Comparison of ENCODE assay signal across 22 cellular contexts in genomic region chr14:99043258-99043615, GRCh38.
"Had no signal": no experiment of that assay in that cellular context is flagged by ENCODE, and none has a peak within 500 bp of the region (broad histone marks: within the 10 kb centered on the region; RNA-seq: fewer than 3 reads in every experiment).

No MANE protein-coding gene starts in this region.

- FAIRE-seq: endometrium, endothelial cell of umbilical vein had no signal

- H3K9me3 ChIP-seq: ascending aorta, breast epithelium, esophagus squamous epithelium, gastroesophageal sphincter had no signal

- H3K27ac ChIP-seq: breast epithelium, cardiac muscle cell, epithelial cell of prostate, esophagus squamous epithelium, gastroesophageal sphincter had no signal

- H3K4me1 ChIP-seq: gastroesophageal sphincter had no signal

- H3K27me3 ChIP-seq: ascending aorta, breast epithelium, cardiac muscle cell, esophagus squamous epithelium, gastroesophageal sphincter had no signal

- H3K36me3 ChIP-seq: ascending aorta, breast epithelium, cardiac muscle cell, esophagus squamous epithelium, gastroesophageal sphincter had no signal

- DNase-seq: activated CD4-positive, alpha-beta T cell treated with anti-CD3 and anti-CD28 coated beads for 36 hours; activated CD4-positive, alpha-beta T cell treated with anti-CD3 and anti-CD28 coated beads, Interleukin-2, amount 10 ng/mL, durations not matched to agents 24 days and 14 days; activated CD4-positive, CD25-positive, alpha-beta regulatory T cell; activated CD4-positive, CD25-positive, alpha-beta regulatory T cell treated with anti-CD3 and anti-CD28 coated beads, Interleukin-2, amount 50 U/mL, for 72 hours; activated CD8-positive, alpha-beta memory T cell treated with anti-CD3 and anti-CD28 coated beads, Interleukin-2, amount 10 ng/mL, durations not matched to agents 7 days and 5 days; activated CD8-positive, alpha-beta memory T cell treated with anti-CD3 and anti-CD28 coated beads, Interleukin-2, amount 50 U/mL, for 4 hours; activated CD8-positive, alpha-beta T cell treated with anti-CD3 and anti-CD28 coated beads, Interleukin-2, amount 10 ng/mL, durations not matched to agents 7 days and 5 days; activated gamma-delta T cell; activated naive CD4-positive, alpha-beta T cell; activated naive CD4-positive, alpha-beta T cell treated with anti-CD3 and anti-CD28 coated beads, Interleukin-2, amount 10 ng/mL, durations not matched to agents 7 days and 5 days; activated T-cell treated with anti-CD3 and anti-CD28 coated beads, Interleukin-2, amount 50 U/mL, for 72 hours; effector CD8-positive, alpha-beta T cell; esophagus squamous epithelium; foreskin melanocyte; T-helper 2 cell had no signal

- H3K4me3 ChIP-seq: ascending aorta, breast epithelium, cardiac muscle cell, esophagus squamous epithelium, gastroesophageal sphincter had no signal
